ENCODE assay signal across 1 cellular context in genomic region chr11:125568970-125569912, GRCh38.
A peak's percentile ranks its signal among the peaks of the same experiment; 100 is the strongest.
TF ChIP-seq lines count a peak whose summit lies in the region.

TSS of gene EI24 (plus strand) at chr11:125569477. CDS start at chr11:125572528, 3,051 bp downstream.

TF ChIP-seq in GM12878, 131 proteins besides CTCF, POLR2A, EP300 and RAD21 (continued from another document and continues in another):
- TF ChIP-seq, protein P1, sequence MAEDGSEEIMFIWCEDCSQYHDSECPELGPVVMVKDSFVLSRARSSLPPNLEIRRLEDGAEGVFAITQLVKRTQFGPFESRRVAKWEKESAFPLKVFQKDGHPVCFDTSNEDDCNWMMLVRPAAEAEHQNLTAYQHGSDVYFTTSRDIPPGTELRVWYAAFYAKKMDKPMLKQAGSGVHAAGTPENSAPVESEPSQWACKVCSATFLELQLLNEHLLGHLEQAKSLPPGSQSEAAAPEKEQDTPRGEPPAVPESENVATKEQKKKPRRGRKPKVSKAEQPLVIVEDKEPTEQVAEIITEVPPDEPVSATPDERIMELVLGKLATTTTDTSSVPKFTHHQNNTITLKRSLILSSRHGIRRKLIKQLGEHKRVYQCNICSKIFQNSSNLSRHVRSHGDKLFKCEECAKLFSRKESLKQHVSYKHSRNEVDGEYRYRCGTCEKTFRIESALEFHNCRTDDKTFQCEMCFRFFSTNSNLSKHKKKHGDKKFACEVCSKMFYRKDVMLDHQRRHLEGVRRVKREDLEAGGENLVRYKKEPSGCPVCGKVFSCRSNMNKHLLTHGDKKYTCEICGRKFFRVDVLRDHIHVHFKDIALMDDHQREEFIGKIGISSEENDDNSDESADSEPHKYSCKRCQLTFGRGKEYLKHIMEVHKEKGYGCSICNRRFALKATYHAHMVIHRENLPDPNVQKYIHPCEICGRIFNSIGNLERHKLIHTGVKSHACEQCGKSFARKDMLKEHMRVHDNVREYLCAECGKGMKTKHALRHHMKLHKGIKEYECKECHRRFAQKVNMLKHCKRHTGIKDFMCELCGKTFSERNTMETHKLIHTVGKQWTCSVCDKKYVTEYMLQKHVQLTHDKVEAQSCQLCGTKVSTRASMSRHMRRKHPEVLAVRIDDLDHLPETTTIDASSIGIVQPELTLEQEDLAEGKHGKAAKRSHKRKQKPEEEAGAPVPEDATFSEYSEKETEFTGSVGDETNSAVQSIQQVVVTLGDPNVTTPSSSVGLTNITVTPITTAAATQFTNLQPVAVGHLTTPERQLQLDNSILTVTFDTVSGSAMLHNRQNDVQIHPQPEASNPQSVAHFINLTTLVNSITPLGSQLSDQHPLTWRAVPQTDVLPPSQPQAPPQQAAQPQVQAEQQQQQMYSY (CRISPR knock-in tag; IDR thresholded peaks at IDR 0.05), result no peak
- TF ChIP-seq ESRRA (IDR thresholded peaks at IDR 0.05; ENCODE audit: low read length), result no peak
- TF ChIP-seq MXI1 (IDR thresholded peaks at IDR 0.05; ENCODE audit: low read depth, low read length), result peak; percentile 73
- TF ChIP-seq ASH2L (IDR thresholded peaks at IDR 0.05; ENCODE audit: borderline replicate concordance, low read depth), result 0 out of 2 replicates have a peak, but pooled peaks have one; percentile 58
- 0 out of 2 replicates have a peak, but pooled peaks have one; percentile 12 for TF ChIP-seq PAX5 (IDR thresholded peaks at IDR 0.05; ENCODE audit: borderline replicate concordance, low read depth, low read length)
- TF ChIP-seq IKZF1 (conservative IDR thresholded peaks at IDR 0.05), result peak; percentile 93
- TF ChIP-seq TBL1XR1 (IDR thresholded peaks at IDR 0.05; ENCODE audit: low read depth, low read length), result no peak
- no peak for TF ChIP-seq STAT3 (IDR thresholded peaks at IDR 0.05; ENCODE audit: low read depth, low read length)
- no peak for TF ChIP-seq RUNX3 (IDR thresholded peaks at IDR 0.05; ENCODE audit: low read length)
- TF ChIP-seq BACH1 (IDR thresholded peaks at IDR 0.05; ENCODE audit: borderline replicate concordance), result peak; percentile 81
- TF ChIP-seq DPF2 (IDR thresholded peaks at IDR 0.05), result peak; percentile 88
- TF ChIP-seq TCF12 (IDR thresholded peaks at IDR 0.05; ENCODE audit: low read depth, low read length), result peak; percentile 47; the same call in 1 of the 2 replicates
- peak; percentile 89; the same call in 1 of the 2 replicates for TF ChIP-seq SMARCA5 (IDR thresholded peaks at IDR 0.05)
- TF ChIP-seq CREB1 (IDR thresholded peaks at IDR 0.05; ENCODE audit: low read depth), result peak; percentile 72; the same call in 1 of the 2 replicates
- peak; percentile 86 for TF ChIP-seq HCFC1 (IDR thresholded peaks at IDR 0.05; ENCODE audit: low read length)
- no peak for TF ChIP-seq ETV6 (conservative IDR thresholded peaks at IDR 0.05 in 1 of 2, IDR thresholded peaks at IDR 0.05 in 1 of 2; ENCODE audit: borderline replicate concordance in 1 of 2, low read depth in 1 of 2)
- TF ChIP-seq MYC (IDR thresholded peaks at IDR 0.05; ENCODE audit: insufficient read depth, insufficient read length, insufficient replicate concordance, low read length, severe bottlenecking), result peak; percentile 21
- TF ChIP-seq ZNF24 (IDR thresholded peaks at IDR 0.05), result 0 out of 2 replicates have a peak, but pooled peaks have one; percentile 6
- peak; percentile 38; the same call in 1 of the 2 replicates for TF ChIP-seq SMC3 (IDR thresholded peaks at IDR 0.05; ENCODE audit: borderline replicate concordance, low read length)
- no peak for TF ChIP-seq PAX8 (IDR thresholded peaks at IDR 0.05)
- TF ChIP-seq ELK1 (IDR thresholded peaks at IDR 0.05; ENCODE audit: low read depth, low read length), result no peak
- peak; percentile 98 for TF ChIP-seq ZNF217 (IDR thresholded peaks at IDR 0.05)
- TF ChIP-seq, protein P2, sequence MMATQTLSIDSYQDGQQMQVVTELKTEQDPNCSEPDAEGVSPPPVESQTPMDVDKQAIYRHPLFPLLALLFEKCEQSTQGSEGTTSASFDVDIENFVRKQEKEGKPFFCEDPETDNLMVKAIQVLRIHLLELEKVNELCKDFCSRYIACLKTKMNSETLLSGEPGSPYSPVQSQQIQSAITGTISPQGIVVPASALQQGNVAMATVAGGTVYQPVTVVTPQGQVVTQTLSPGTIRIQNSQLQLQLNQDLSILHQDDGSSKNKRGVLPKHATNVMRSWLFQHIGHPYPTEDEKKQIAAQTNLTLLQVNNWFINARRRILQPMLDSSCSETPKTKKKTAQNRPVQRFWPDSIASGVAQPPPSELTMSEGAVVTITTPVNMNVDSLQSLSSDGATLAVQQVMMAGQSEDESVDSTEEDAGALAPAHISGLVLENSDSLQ (IDR thresholded peaks at IDR 0.05), result peak; percentile 8; the same call in 1 of the 2 replicates
- TF ChIP-seq, protein P3, sequence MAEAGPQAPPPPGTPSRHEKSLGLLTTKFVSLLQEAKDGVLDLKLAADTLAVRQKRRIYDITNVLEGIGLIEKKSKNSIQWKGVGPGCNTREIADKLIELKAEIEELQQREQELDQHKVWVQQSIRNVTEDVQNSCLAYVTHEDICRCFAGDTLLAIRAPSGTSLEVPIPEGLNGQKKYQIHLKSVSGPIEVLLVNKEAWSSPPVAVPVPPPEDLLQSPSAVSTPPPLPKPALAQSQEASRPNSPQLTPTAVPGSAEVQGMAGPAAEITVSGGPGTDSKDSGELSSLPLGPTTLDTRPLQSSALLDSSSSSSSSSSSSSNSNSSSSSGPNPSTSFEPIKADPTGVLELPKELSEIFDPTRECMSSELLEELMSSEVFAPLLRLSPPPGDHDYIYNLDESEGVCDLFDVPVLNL (IDR thresholded peaks at IDR 0.05; ENCODE audit: low read depth, low read length), result 0 out of 2 replicates have a peak, but pooled peaks have one; percentile 20
- 0 out of 2 replicates have a peak, but pooled peaks have one; percentile 31 for TF ChIP-seq CHD2 (IDR thresholded peaks at IDR 0.05; ENCODE audit: borderline replicate concordance, low read depth, low read length)
- TF ChIP-seq NR2C2 (IDR thresholded peaks at IDR 0.05; ENCODE audit: borderline replicate concordance, control insufficient read depth, insufficient read length, low read depth), result no peak
- 0 out of 2 replicates have a peak, but pooled peaks have one; percentile 17 for TF ChIP-seq ZSCAN29 (IDR thresholded peaks at IDR 0.05)
- peak; percentile 26; the same call in 1 of the 2 replicates for TF ChIP-seq STAT1 (conservative IDR thresholded peaks at IDR 0.05)
- peak; percentile 96 for TF ChIP-seq GATAD2B (conservative IDR thresholded peaks at IDR 0.05; ENCODE audit: low read depth)
- TF ChIP-seq EED (IDR thresholded peaks at IDR 0.05; ENCODE audit: low read depth), result 0 out of 2 replicates have a peak, but pooled peaks have one; percentile 39
- no peak for TF ChIP-seq REST (IDR thresholded peaks at IDR 0.05; ENCODE audit: low read depth, low read length)
- 0 out of 2 replicates have a peak, but pooled peaks have one; percentile 16 for TF ChIP-seq RELB (IDR thresholded peaks at IDR 0.05; ENCODE audit: low read depth)
- 0 out of 2 replicates have a peak, but pooled peaks have one; percentile 45 for TF ChIP-seq TARDBP (IDR thresholded peaks at IDR 0.05; ENCODE audit: borderline replicate concordance)
- 0 out of 2 replicates have a peak, but pooled peaks have one; percentile 55 for TF ChIP-seq NFXL1 (IDR thresholded peaks at IDR 0.05; ENCODE audit: borderline replicate concordance)
- TF ChIP-seq ZNF207 (IDR thresholded peaks at IDR 0.05; ENCODE audit: borderline replicate concordance), result peak; percentile 87; the same call in 1 of the 2 replicates
- peak; percentile 60 for TF ChIP-seq NR2C1 (IDR thresholded peaks at IDR 0.05)
- TF ChIP-seq KLF5 (IDR thresholded peaks at IDR 0.05; ENCODE audit: partially characterized antibody), result peak; percentile 68
- no peak; the same call in 1 of the 2 replicates for TF ChIP-seq RB1 (IDR thresholded peaks at IDR 0.05; ENCODE audit: borderline replicate concordance)
- TF ChIP-seq, protein P4, sequence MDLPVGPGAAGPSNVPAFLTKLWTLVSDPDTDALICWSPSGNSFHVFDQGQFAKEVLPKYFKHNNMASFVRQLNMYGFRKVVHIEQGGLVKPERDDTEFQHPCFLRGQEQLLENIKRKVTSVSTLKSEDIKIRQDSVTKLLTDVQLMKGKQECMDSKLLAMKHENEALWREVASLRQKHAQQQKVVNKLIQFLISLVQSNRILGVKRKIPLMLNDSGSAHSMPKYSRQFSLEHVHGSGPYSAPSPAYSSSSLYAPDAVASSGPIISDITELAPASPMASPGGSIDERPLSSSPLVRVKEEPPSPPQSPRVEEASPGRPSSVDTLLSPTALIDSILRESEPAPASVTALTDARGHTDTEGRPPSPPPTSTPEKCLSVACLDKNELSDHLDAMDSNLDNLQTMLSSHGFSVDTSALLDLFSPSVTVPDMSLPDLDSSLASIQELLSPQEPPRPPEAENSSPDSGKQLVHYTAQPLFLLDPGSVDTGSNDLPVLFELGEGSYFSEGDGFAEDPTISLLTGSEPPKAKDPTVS (IDR thresholded peaks at IDR 0.05; ENCODE audit: low read depth, low read length), result no peak
- TF ChIP-seq SP1 (IDR thresholded peaks at IDR 0.05; ENCODE audit: low read depth, low read length), result peak; percentile 45
- TF ChIP-seq SIX5 (IDR thresholded peaks at IDR 0.05; ENCODE audit: low read depth, low read length, severe bottlenecking), result peak; percentile 77
- peak; percentile 57 for TF ChIP-seq NRF1 (conservative IDR thresholded peaks at IDR 0.05; ENCODE audit: low read depth, low read length)
- TF ChIP-seq ZBTB40 (IDR thresholded peaks at IDR 0.05; ENCODE audit: borderline replicate concordance), result peak; percentile 52; the same call in 1 of the 2 replicates
- TF ChIP-seq YY1 (IDR thresholded peaks at IDR 0.05; ENCODE audit: low read depth, low read length), result peak; percentile 76
